Comparison of ENCODE assay signal across 17 cellular contexts in genomic region chr5:83095163-83095972, GRCh38.
"Had no signal": no experiment of that assay in that cellular context is flagged by ENCODE, and none has a peak within 500 bp of the region (broad histone marks: within the 10 kb centered on the region; RNA-seq: fewer than 3 reads in every experiment).

No MANE protein-coding gene starts in this region.

- H3K27me3 ChIP-seq: colonic mucosa, esophagus squamous epithelium, heart left ventricle, spleen, upper lobe of right lung had no signal

- H3K9me3 ChIP-seq: colonic mucosa, esophagus squamous epithelium, upper lobe of right lung had no signal

- H3K27ac ChIP-seq: colonic mucosa, esophagus squamous epithelium, left ventricle myocardium inferior, spleen, upper lobe of right lung had no signal

- H3K4me3 ChIP-seq: colonic mucosa, esophagus squamous epithelium, heart left ventricle, left ventricle myocardium inferior, spleen, upper lobe of right lung had no signal

- H3K36me3 ChIP-seq: colonic mucosa, esophagus squamous epithelium, heart left ventricle, upper lobe of right lung had no signal

- FAIRE-seq: frontal cortex, islet of Langerhans had no signal

- DNase-seq: activated CD4-positive, alpha-beta memory T cell treated with anti-CD3 and anti-CD28 coated beads for 36 hours; activated CD4-positive, alpha-beta T cell treated with anti-CD3 and anti-CD28 coated beads for 1 hour; activated effector memory CD4-positive, alpha-beta T cell treated with anti-CD3 and anti-CD28 coated beads, Interleukin-2, amount 50 U/mL, for 16 hours; activated naive CD8-positive, alpha-beta T cell treated with anti-CD3 and anti-CD28 coated beads for 36 hours; activated T-cell treated with anti-CD3 and anti-CD28 coated beads, Interleukin-2, amount 50 U/mL, for 4 hours; colonic mucosa; esophagus squamous epithelium; left ventricle myocardium inferior; spleen; stimulated activated CD4-positive, alpha-beta T cell treated with anti-CD3 and anti-CD28 coated beads, Interleukin-1b, Interleukin-23, amount 100 ng/mL, for 48 hours; substantia nigra; T-helper 9 cell; upper lobe of right lung had no signal

- H3K4me1 ChIP-seq: colonic mucosa, esophagus squamous epithelium had no signal

- ATAC-seq: activated T-cell treated with anti-CD3 and anti-CD28 coated beads, Interleukin-2, amount 50 U/mL, for 4 hours; stimulated activated memory B cell treated with anti-CD40 and anti-IgM and Interleukin-4, amounts not matched to agents 10 μg/mL and 1 μg/mL and 100 μg/mL, for 72 hours had no signal
